In genomic region chrX:70452143-70452733, GRCh38 we compare ENCODE assay signal across 8 cellular contexts. TPM values are rescaled to one million over a fixed set of nuclear protein-coding genes. Genes with fewer than 3 reads are reported as not detected.
DNase-seq lines count a peak whose midpoint lies in the region; ATAC-seq and TF ChIP-seq lines count a peak whose summit lies in the region.

No MANE protein-coding gene starts in this region.

- H3K27me3 Mint-ChIP-seq in activated CD4-positive, alpha-beta T cell treated with anti-CD3 and anti-CD28 coated beads for 36 hours: no peaks in the 10 kb centered on the region

- H3K27ac Mint-ChIP-seq in activated CD4-positive, alpha-beta T cell treated with anti-CD3 and anti-CD28 coated beads for 36 hours: peak overlapping the region; percentile 78

- H3K27me3 ChIP-seq in dorsolateral prefrontal cortex: peaks cover 0 to 73% (median 13%) of the 10 kb centered on the region in 45 donors

- peak overlapping the region; percentile 19 to 68 (median 50) for H3K4me3 ChIP-seq in dorsolateral prefrontal cortex

- CTCF ChIA-PET in activated CD4-positive, alpha-beta T cell treated with anti-CD3 and anti-CD28 coated beads for 36 hours (lab: Charles Lee): interaction anchor here (0.7 to 2.2 kb wide), 5 partner anchors 20 to 266 kb away, joined by 3 to 10 read pairs (median 4); partner anchors contain the start of genes KIF4A and PDZD11

- peak overlapping the region; percentile 72 for H3K4me3 Mint-ChIP-seq in activated CD4-positive, alpha-beta T cell treated with anti-CD3 and anti-CD28 coated beads for 36 hours

- TF ChIP-seq CTCF in dorsolateral prefrontal cortex (IDR thresholded peaks at IDR 0.05 in 54 of 56, conservative IDR thresholded peaks at IDR 0.05 in 2 of 56; ENCODE audit: low read depth in 1 of 56, partially characterized antibody in 56 of 56): peak in 54 of 56 donors; percentile 11 to 73 (median 58)

- POLR2A ChIA-PET in activated CD4-positive, alpha-beta T cell treated with anti-CD3 and anti-CD28 coated beads for 36 hours (lab: Charles Lee): no interaction called here

- H3K36me3 Mint-ChIP-seq in activated CD4-positive, alpha-beta T cell treated with anti-CD3 and anti-CD28 coated beads for 36 hours (ENCODE audit: low read depth): peaks cover 3% of the 10 kb centered on the region

- H3K4me1 ChIP-seq in ES-I3 (ENCODE audit: insufficient read depth, low read length): peaks cover 24% of the 10 kb centered on the region

- peak overlapping the region in 7 of 59 donors; percentile 18 to 65 (median 30) for H3K27ac ChIP-seq in dorsolateral prefrontal cortex

- H3K36me3 ChIP-seq in ES-I3 (ENCODE audit: insufficient read depth, low read length): no peaks in the 10 kb centered on the region

- peaks cover 26% of the 10 kb centered on the region for H3K4me1 Mint-ChIP-seq in activated CD4-positive, alpha-beta T cell treated with anti-CD3 and anti-CD28 coated beads for 36 hours

- H3K9me3 Mint-ChIP-seq in activated CD4-positive, alpha-beta T cell treated with anti-CD3 and anti-CD28 coated beads for 36 hours (ENCODE audit: low read depth): no peaks in the 10 kb centered on the region

- DNase-seq in HCEC 1CT (peak; percentile 36), NCI-H128 (lab: John Stamatoyannopoulos, UW; ENCODE audit: unreplicated experiment) (peak; percentile 10), dorsolateral prefrontal cortex (peak in 2 of 10 donors; percentile 53 to 55), medulla oblongata (ENCODE audit: extremely low spot score) (peak; percentile 45), GF-D8 (lab: John Stamatoyannopoulos, UW) (no peak)
- peak; percentile 74 for DNase-seq in activated CD4-positive, alpha-beta T cell treated with anti-CD3 and anti-CD28 coated beads for 36 hours
- DNase-seq in stimulated activated naive CD4-positive, alpha-beta T cell (lab: John Stamatoyannopoulos, UW): peak in 5 of 6 experiments; percentile 1 to 39 (median 20)

- intact Hi-C loops in activated CD4-positive, alpha-beta T cell treated with anti-CD3 and anti-CD28 coated beads for 36 hours (cut with DNase I, micrococcal nuclease): loop anchor here (1.0 to 10.0 kb wide), 4 partner anchors 53 to 510 kb away; no protein-coding TSS in a partner anchor
- intact Hi-C loops in dorsolateral prefrontal cortex (cut with DNase I): no loop called here

- no peaks in the 10 kb centered on the region for H3K9me3 ChIP-seq in ES-I3 (ENCODE audit: control insufficient read depth, insufficient read depth, low read length)

- ATAC-seq in activated CD4-positive, alpha-beta T cell treated with anti-CD3 and anti-CD28 coated beads for 36 hours: peak; percentile 44

- H3K9ac ChIP-seq in ES-I3 (ENCODE audit: low read depth, low read length): peak overlapping the region; percentile 78

RNA-seq across cellular contexts. Expression of gene DLG3, which starts 7.6 kb away (rescaled TPM):
- 10 to 100 TPM; 18.4 to 27.8 TPM for total RNA-seq in activated CD4-positive, alpha-beta T cell treated with anti-CD3 and anti-CD28 coated beads for 36 hours
- total RNA-seq in dorsolateral prefrontal cortex: 10 to 100 TPM; 14.3 to 83.4 (median 53.5) TPM

RNA-seq across cellular contexts. Expression of gene GDPD2, which starts 29.1 kb away (rescaled TPM):
- under 1 TPM in 1 of 2 experiments, not detected in 1; 0.11 TPM for total RNA-seq in activated CD4-positive, alpha-beta T cell treated with anti-CD3 and anti-CD28 coated beads for 36 hours
- total RNA-seq in dorsolateral prefrontal cortex: 10 to 100 TPM in 12 of 120 experiments, 1 to 10 TPM in 107, under 1 TPM in 1; 0.74 to 14.8 (median 6.0) TPM

Comparison
In these comparisons a context has a peak if more than half of its experiments do, and no peak if none do; other contexts are left out.
1. intact Hi-C loops: an anchor here in activated CD4-positive, alpha-beta T cell treated with anti-CD3 and anti-CD28 coated beads for 36 hours (1.0 to 10.0 kb wide); none called in dorsolateral prefrontal cortex.